In genomic region chr2:217944923-217945322, GRCh38 we compare ENCODE assay signal across 24 cellular contexts. TPM values are rescaled to one million over a fixed set of nuclear protein-coding genes. Genes with fewer than 3 reads are reported as not detected.
DNase-seq lines count a peak whose midpoint lies in the region; ATAC-seq, FAIRE-seq and TF ChIP-seq lines count a peak whose summit lies in the region.
"Had no signal": no experiment of that assay in that cellular context is flagged by ENCODE, and none has a peak within 500 bp of the region (broad histone marks: within the 10 kb centered on the region; RNA-seq: fewer than 3 reads in every experiment).

No MANE protein-coding gene starts in this region.

- peak; percentile 18 for FAIRE-seq in bronchial epithelial cell (lab: Jason Lieb, UNC)
- FAIRE-seq: K562 had no signal

- no peak overlapping the region for H3K9ac ChIP-seq in SK-N-SH

- CTCF ChIA-PET in SK-N-SH (lab: Yijun Ruan, JAX) = interaction anchor here (0.6 to 9.7 kb wide), 14 partner anchors 8 to 225 kb away, joined by 3 to 68 read pairs (median 4); no protein-coding TSS in a partner anchor

- H3K4me3 Mint-ChIP-seq in osteocyte (ENCODE audit: unreplicated experiment) = no peak overlapping the region
- H3K4me3 Mint-ChIP-seq: B cell, memory B cell, T-helper 17 cell had no signal

- no peak overlapping the region for H3K4me2 ChIP-seq in SK-N-SH

- H3K27me3 ChIP-seq in SK-N-SH (ENCODE audit: insufficient read depth) (no peaks in the 10 kb centered on the region), bronchial epithelial cell (ENCODE audit: control insufficient read depth, insufficient read depth, low read length) (no peaks in the 10 kb centered on the region), suprapubic skin (no peaks in the 10 kb centered on the region)
- H3K27me3 ChIP-seq: thyroid gland had no signal

- no peak for DNase-seq in SK-N-SH
- DNase-seq in bronchial epithelial cell (ENCODE audit: low read depth) = no peak
- DNase-seq in osteocyte (ENCODE audit: extremely low spot score, unreplicated experiment) = no peak
- DNase-seq in suprapubic skin (ENCODE audit: low spot score in 2 of 2) = peak; percentile 50
- no peak for DNase-seq in central memory CD4-positive, alpha-beta T cell
- DNase-seq in NOMO-1 (lab: John Stamatoyannopoulos, UW; ENCODE audit: unreplicated experiment in 2 of 2) = no peak
- DNase-seq in GM03348 (ENCODE audit: low spot score) = no peak
- DNase-seq: activated CD4-positive, alpha-beta T cell treated with anti-CD3 and anti-CD28 coated beads, Interleukin-2, amount 50 U/mL, for 1 hour; activated gamma-delta T cell treated with Interleukin-2 at 50 U/mL for 16 hours; DND-41; effector CD4-positive, alpha-beta T cell; GOT3; kidney glomerular epithelial cell; NCI-H1694; NCI-H82; SJCRH30; T-helper 17 cell had no signal

- no peaks in the 10 kb centered on the region for H3K36me3 ChIP-seq in SK-N-SH (replicated peaks in 1 of 2; ENCODE audit: control insufficient read depth in 1 of 2, insufficient read depth in 2 of 2, low read length in 1 of 2)
- H3K36me3 ChIP-seq in bronchial epithelial cell (ENCODE audit: control insufficient read depth, insufficient read depth, low read length) = no peaks in the 10 kb centered on the region
- H3K36me3 ChIP-seq in suprapubic skin = no peaks in the 10 kb centered on the region
- H3K36me3 ChIP-seq: SJCRH30, thyroid gland had no signal

- no peak for TF ChIP-seq RAD21 in SK-N-SH (IDR thresholded peaks at IDR 0.05; ENCODE audit: low read length)

- H3K36me3 Mint-ChIP-seq in osteocyte (ENCODE audit: unreplicated experiment) = no peaks in the 10 kb centered on the region
- H3K36me3 Mint-ChIP-seq: memory B cell had no signal

- H3K9me3 Mint-ChIP-seq in osteocyte (ENCODE audit: unreplicated experiment) = no peaks in the 10 kb centered on the region
- H3K9me3 Mint-ChIP-seq: memory B cell had no signal

- no peak overlapping the region for H3K4me3 ChIP-seq in SK-N-SH (ENCODE audit: low read depth in 2 of 2, low read length in 1 of 2)
- H3K4me3 ChIP-seq in bronchial epithelial cell (ENCODE audit: low read depth, low read length) = no peak overlapping the region
- no peak overlapping the region for H3K4me3 ChIP-seq in suprapubic skin
- H3K4me3 ChIP-seq: K562, SJCRH30, thyroid gland had no signal

- H3K4me1 ChIP-seq in SK-N-SH (ENCODE audit: control insufficient read depth in 1 of 2, insufficient read depth in 2 of 2, low read depth in 1 of 2, low read length in 1 of 2) = peaks cover 6 to 94% of the 10 kb centered on the region in 2 experiments
- peaks cover 62% of the 10 kb centered on the region for H3K4me1 ChIP-seq in suprapubic skin
- H3K4me1 ChIP-seq: SJCRH30 had no signal

- peaks cover 89% of the 10 kb centered on the region for H3K79me2 ChIP-seq in SK-N-SH (ENCODE audit: insufficient read depth)

- TF ChIP-seq EP300 in SK-N-SH (IDR thresholded peaks at IDR 0.05; ENCODE audit: borderline replicate concordance in 1 of 2, low read depth in 1 of 2, low read length in 1 of 2) (no peak), suprapubic skin (IDR thresholded peaks at IDR 0.05) (no peak)

- H3F3A ChIP-seq in SK-N-SH (replicated peaks; ENCODE audit: insufficient read depth) = peaks cover 11% of the 10 kb centered on the region

- no peak for ATAC-seq in SK-N-SH treated with all-trans-retinoic acid at 6 μM for 48 hours
- ATAC-seq: T-helper 17 cell had no signal

- no peak for TF ChIP-seq POLR2A in suprapubic skin (IDR thresholded peaks at IDR 0.05)

- no peaks in the 10 kb centered on the region for H3K9me3 ChIP-seq in SK-N-SH
- no peaks in the 10 kb centered on the region for H3K9me3 ChIP-seq in suprapubic skin
- H3K9me3 ChIP-seq: SJCRH30, thyroid gland had no signal

- H3K4me1 Mint-ChIP-seq in osteocyte (ENCODE audit: unreplicated experiment) = peaks cover 69% of the 10 kb centered on the region
- H3K4me1 Mint-ChIP-seq: B cell, memory B cell had no signal

- 91% methylated on average over 8 of the region's 8 CpGs for WGBS in SK-N-SH (ENCODE audit: low lambda C conversion rate)
- 76% methylated on average over 8 of the region's 8 CpGs for WGBS in suprapubic skin

- no peaks in the 10 kb centered on the region for H3K27me3 Mint-ChIP-seq in osteocyte (ENCODE audit: unreplicated experiment)

- no peaks in the 10 kb centered on the region for H3K9me2 ChIP-seq in SK-N-SH

- no peak for TF ChIP-seq CTCF in SK-N-SH (IDR thresholded peaks at IDR 0.05)
- no peak for TF ChIP-seq CTCF in bronchial epithelial cell (IDR thresholded peaks at IDR 0.05; ENCODE audit: insufficient read depth, low read length, severe bottlenecking)
- TF ChIP-seq CTCF in osteocyte (IDR thresholded peaks at IDR 0.05) = no peak
- TF ChIP-seq CTCF in suprapubic skin (IDR thresholded peaks at IDR 0.05) = no peak

- POLR2A ChIA-PET in SK-N-SH (lab: Yijun Ruan, JAX) = interaction anchor here (3.0 kb wide), 1 partner anchor 12 kb away, joined by 23 read pairs; no protein-coding TSS in a partner anchor

- H2AFZ ChIP-seq in SK-N-SH (ENCODE audit: low read depth) = no peak overlapping the region

- H3K27ac ChIP-seq in SK-N-SH (ENCODE audit: low read depth in 2 of 2, low read length in 1 of 2) = peak overlapping the region; percentile 11 to 86; a peak in 3 of 4 replicates
- no peak overlapping the region for H3K27ac ChIP-seq in suprapubic skin
- H3K27ac ChIP-seq: 22Rv1, SJCRH30, VCaP had no signal

- peaks cover 95% of the 10 kb centered on the region for H4K20me1 ChIP-seq in SK-N-SH (ENCODE audit: insufficient read depth)

- H3K27ac Mint-ChIP-seq in osteocyte (ENCODE audit: unreplicated experiment) = peak overlapping the region; percentile 67
- H3K27ac Mint-ChIP-seq: B cell, memory B cell, T-helper 17 cell had no signal

TF ChIP-seq in SK-N-SH, 30 proteins besides CTCF, POLR2A, EP300 and RAD21 (continues in another document):
- TF ChIP-seq TAF1 (IDR thresholded peaks at IDR 0.05; ENCODE audit: borderline replicate concordance, low read depth, low read length) (no peak), NRF1 (IDR thresholded peaks at IDR 0.05; ENCODE audit: low read depth, low read length) (no peak), CHD2 (IDR thresholded peaks at IDR 0.05; ENCODE audit: low read length, partially characterized antibody) (no peak)
- TF ChIP-seq, protein P1, sequence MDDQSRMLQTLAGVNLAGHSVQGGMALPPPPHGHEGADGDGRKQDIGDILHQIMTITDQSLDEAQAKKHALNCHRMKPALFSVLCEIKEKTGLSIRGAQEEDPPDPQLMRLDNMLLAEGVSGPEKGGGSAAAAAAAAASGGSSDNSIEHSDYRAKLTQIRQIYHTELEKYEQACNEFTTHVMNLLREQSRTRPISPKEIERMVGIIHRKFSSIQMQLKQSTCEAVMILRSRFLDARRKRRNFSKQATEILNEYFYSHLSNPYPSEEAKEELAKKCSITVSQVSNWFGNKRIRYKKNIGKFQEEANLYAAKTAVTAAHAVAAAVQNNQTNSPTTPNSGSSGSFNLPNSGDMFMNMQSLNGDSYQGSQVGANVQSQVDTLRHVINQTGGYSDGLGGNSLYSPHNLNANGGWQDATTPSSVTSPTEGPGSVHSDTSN (IDR thresholded peaks at IDR 0.05) = no peak
- TF ChIP-seq, protein P2, sequence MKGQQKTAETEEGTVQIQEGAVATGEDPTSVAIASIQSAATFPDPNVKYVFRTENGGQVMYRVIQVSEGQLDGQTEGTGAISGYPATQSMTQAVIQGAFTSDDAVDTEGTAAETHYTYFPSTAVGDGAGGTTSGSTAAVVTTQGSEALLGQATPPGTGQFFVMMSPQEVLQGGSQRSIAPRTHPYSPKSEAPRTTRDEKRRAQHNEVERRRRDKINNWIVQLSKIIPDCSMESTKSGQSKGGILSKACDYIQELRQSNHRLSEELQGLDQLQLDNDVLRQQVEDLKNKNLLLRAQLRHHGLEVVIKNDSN (IDR thresholded peaks at IDR 0.05; ENCODE audit: borderline replicate concordance, low read depth) = no peak

TF ChIP-seq in SK-N-SH treated with all-trans-retinoic acid at 6 μM for 48 hours, 23 proteins besides CTCF, POLR2A, EP300 and RAD21:
- no peak for TF ChIP-seq SNAI2 (CRISPR knock-in tag; IDR thresholded peaks at IDR 0.05)
- TF ChIP-seq, protein P3, sequence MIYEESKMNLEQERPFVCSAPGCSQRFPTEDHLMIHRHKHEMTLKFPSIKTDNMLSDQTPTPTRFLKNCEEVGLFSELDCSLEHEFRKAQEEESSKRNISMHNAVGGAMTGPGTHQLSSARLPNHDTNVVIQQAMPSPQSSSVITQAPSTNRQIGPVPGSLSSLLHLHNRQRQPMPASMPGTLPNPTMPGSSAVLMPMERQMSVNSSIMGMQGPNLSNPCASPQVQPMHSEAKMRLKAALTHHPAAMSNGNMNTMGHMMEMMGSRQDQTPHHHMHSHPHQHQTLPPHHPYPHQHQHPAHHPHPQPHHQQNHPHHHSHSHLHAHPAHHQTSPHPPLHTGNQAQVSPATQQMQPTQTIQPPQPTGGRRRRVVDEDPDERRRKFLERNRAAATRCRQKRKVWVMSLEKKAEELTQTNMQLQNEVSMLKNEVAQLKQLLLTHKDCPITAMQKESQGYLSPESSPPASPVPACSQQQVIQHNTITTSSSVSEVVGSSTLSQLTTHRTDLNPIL (CRISPR knock-in tag; IDR thresholded peaks at IDR 0.05; ENCODE audit: low read depth) = no peak
- TF ChIP-seq BACH2 (CRISPR knock-in tag; IDR thresholded peaks at IDR 0.05; ENCODE audit: borderline replicate concordance) = no peak
- no peak for TF ChIP-seq OSR1 (CRISPR knock-in tag; IDR thresholded peaks at IDR 0.05)
- TF ChIP-seq ZNF8 (CRISPR knock-in tag; IDR thresholded peaks at IDR 0.05) = no peak
- no peak for TF ChIP-seq ZC3H10 (CRISPR knock-in tag; IDR thresholded peaks at IDR 0.05)
- no peak for TF ChIP-seq PPARA (CRISPR knock-in tag; IDR thresholded peaks at IDR 0.05; ENCODE audit: borderline replicate concordance)

RNA-seq across cellular contexts. Expression of gene TNS1, which starts 57.9 kb away (rescaled TPM):
- polyA plus RNA-seq in SK-N-SH (2012; rRNA removed) = 10.5 and 12.1 TPM in 2 replicates
- polyA plus RNA-seq in SK-N-SH (2012; cell fraction: cytosol; rRNA removed) = 7.1 and 10.2 TPM in 2 replicates
- polyA plus RNA-seq in SK-N-SH (2012; cell fraction: nucleus; rRNA removed) = 34.1 and 40.8 TPM in 2 replicates
- total RNA-seq in bronchial epithelial cell = 1.6 and 2.0 TPM in 2 replicates
- 80.8 and 82.5 TPM in 2 replicates for total RNA-seq in osteocyte
- 100 to 1,000 TPM in 2 of 4 donors, 10 to 100 TPM in 2; 64.1 to 145 (median 99.5) TPM for total RNA-seq in suprapubic skin

Comparison
In these comparisons a context has a peak if more than half of its experiments do, and no peak if none do; other contexts are left out.
1. DNase-seq: peak in suprapubic skin (2 of 2); none in SK-N-SH (single experiment), bronchial epithelial cell (single experiment), osteocyte (single experiment), central memory CD4-positive, alpha-beta T cell (single experiment), NOMO-1 (0 of 2) and GM03348 (single experiment).
2. RNA of gene TNS1, which starts 57.9 kb away (total RNA-seq): 64.1 to 145 TPM in suprapubic skin and 80.8 to 82.5 TPM in osteocyte; 1.6 to 2.0 TPM in bronchial epithelial cell; every median in the first group is over 10 times any median in the second.